Comparison of ENCODE assay signal across 1 cellular context in the genomic region with DNA sequence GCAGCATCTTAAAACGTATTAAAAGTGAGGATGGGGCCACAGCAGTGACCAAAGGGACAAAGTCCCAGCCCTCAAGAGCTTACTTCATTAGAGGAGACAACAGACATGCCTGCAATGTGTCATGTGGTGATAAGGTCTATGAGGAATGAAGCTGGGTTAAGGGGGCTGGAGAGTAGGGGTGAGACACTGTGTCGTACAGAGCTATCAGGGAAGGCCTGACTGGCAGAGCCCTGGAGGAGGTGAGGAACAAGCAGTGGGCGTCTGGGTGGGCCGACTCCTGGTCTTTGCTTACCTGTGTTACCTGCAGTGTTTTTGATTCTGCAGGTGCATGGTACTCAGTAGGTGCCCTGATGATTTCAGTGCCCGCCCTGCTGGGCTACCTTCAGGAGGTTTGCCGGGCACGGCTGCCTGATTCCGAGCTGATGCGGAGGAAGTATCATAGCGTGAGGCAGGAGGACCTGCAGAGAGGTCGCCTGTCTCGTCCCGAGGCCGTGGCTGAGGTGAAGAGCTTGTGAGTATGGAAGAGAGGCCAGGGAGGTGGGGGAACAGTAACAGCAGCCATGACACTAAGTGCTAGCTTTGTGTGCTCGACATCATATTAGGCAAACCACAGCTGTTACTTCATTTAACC.
TF ChIP-seq lines count a peak whose summit lies in the region.

No MANE protein-coding gene starts in this region.

TF ChIP-seq in K562, 482 proteins besides CTCF, POLR2A, EP300 and RAD21 (continued from another document):
- no peak for TF ChIP-seq ZNF318 (IDR thresholded peaks at IDR 0.05; ENCODE audit: borderline replicate concordance in 1 of 2, low read depth in 1 of 2)
- TF ChIP-seq, protein P1, sequence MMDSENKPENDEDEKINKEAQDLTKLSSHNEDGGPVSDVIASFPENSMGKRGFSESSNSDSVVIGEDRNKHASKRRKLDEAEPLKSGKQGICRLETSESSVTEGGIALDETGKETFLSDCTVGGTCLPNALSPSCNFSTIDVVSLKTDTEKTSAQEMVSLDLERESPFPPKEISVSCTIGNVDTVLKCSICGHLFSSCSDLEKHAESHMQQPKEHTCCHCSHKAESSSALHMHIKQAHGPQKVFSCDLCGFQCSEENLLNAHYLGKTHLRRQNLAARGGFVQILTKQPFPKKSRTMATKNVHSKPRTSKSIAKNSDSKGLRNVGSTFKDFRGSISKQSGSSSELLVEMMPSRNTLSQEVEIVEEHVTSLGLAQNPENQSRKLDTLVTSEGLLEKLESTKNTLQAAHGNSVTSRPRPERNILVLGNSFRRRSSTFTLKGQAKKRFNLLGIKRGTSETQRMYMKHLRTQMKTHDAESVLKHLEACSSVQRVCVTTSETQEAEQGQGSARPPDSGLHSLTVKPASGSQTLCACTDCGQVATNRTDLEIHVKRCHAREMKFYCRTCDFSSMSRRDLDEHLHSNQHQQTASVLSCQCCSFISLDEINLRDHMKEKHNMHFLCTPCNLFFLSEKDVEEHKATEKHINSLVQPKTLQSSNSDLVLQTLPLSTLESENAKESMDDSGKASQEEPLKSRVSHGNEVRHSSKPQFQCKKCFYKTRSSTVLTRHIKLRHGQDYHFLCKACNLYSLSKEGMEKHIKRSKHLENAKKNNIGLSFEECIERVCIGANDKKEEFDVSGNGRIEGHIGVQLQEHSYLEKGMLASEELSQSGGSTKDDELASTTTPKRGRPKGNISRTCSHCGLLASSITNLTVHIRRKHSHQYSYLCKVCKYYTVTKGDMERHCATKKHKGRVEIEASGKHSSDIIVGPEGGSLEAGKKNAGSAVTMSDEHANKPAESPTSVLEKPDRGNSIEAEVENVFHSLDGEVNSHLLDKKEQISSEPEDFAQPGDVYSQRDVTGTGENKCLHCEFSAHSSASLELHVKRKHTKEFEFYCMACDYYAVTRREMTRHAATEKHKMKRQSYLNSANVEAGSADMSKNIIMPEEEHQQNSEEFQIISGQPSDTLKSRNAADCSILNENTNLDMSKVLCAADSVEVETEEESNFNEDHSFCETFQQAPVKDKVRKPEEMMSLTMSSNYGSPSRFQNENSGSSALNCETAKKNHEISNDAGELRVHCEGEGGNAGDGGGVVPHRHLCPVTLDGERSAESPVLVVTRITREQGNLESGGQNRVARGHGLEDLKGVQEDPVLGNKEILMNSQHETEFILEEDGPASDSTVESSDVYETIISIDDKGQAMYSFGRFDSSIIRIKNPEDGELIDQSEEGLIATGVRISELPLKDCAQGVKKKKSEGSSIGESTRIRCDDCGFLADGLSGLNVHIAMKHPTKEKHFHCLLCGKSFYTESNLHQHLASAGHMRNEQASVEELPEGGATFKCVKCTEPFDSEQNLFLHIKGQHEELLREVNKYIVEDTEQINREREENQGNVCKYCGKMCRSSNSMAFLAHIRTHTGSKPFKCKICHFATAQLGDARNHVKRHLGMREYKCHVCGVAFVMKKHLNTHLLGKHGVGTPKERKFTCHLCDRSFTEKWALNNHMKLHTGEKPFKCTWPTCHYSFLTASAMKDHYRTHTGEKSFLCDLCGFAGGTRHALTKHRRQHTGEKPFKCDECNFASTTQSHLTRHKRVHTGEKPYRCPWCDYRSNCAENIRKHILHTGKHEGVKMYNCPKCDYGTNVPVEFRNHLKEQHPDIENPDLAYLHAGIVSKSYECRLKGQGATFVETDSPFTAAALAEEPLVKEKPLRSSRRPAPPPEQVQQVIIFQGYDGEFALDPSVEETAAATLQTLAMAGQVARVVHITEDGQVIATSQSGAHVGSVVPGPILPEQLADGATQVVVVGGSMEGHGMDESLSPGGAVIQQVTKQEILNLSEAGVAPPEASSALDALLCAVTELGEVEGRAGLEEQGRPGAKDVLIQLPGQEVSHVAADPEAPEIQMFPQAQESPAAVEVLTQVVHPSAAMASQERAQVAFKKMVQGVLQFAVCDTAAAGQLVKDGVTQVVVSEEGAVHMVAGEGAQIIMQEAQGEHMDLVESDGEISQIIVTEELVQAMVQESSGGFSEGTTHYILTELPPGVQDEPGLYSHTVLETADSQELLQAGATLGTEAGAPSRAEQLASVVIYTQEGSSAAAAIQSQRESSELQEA (IDR thresholded peaks at IDR 0.05; ENCODE audit: low read depth), result no peak
- TF ChIP-seq CBFA2T2 (conservative IDR thresholded peaks at IDR 0.05), result peak; percentile 63
TF ChIP-seq in K562: peak in this region for 21.
